In genomic region chr11:102780491-102780918, GRCh38 we compare ENCODE assay signal across 8 cellular contexts. TPM values are rescaled to one million over a fixed set of nuclear protein-coding genes. Genes with fewer than 3 reads are reported as not detected.
DNase-seq lines count a peak whose midpoint lies in the region; FAIRE-seq and TF ChIP-seq lines count a peak whose summit lies in the region.

Gene MMP10, minus strand, starts transcription at chr11:102780628. Its CDS starts 37 bp downstream, at chr11:102780591.

- H3K9me3 Mint-ChIP-seq in activated T-helper 2 cell treated with anti-CD3 and anti-CD28 coated beads, Interferon-gamma antibody, Interleukin-2, Interleukin-4, amounts not matched to agents 10 μg/mL and 5 μg/mL and 100 μg/mL, durations not matched to agents 14 hours and 24 hours and 36 hours: no peaks in the 10 kb centered on the region

- peak in 2 of 6 experiments; percentile 14 to 48 for TF ChIP-seq CTCF in esophagus squamous epithelium (IDR thresholded peaks at IDR 0.05)

- FAIRE-seq in HTR-8/SVneo (lab: Jason Lieb, UNC) (peak; percentile 82), TTC549 (lab: Jason Lieb, UNC) (peak; percentile 96)

- DNase-seq in D341Med (ENCODE audit: low spot score) (peak; percentile 41), HTR-8/SVneo (ENCODE audit: insufficient read length, low spot score) (peak; percentile 71), kidney tubule cell (ENCODE audit: low spot score) (peak; percentile 84), esophagus squamous epithelium (lab: John Stamatoyannopoulos, UW) (no peak), medulla oblongata (ENCODE audit: extremely low spot score) (no peak)
- DNase-seq in activated T-helper 2 cell treated with anti-CD3 and anti-CD28 coated beads, Interferon-gamma antibody, Interleukin-2, Interleukin-4, amounts not matched to agents 10 μg/mL and 5 μg/mL and 100 μg/mL, durations not matched to agents 14 hours and 24 hours and 36 hours (ENCODE audit: low spot score): no peak
- DNase-seq in activated CD4-positive, CD25-positive, alpha-beta regulatory T cell treated with anti-CD3 and anti-CD28 coated beads, Interleukin-2, amount 50 U/mL, for 72 hours: no peak

- no peak within 1 kb of the TSS for H3K27ac ChIP-seq in esophagus squamous epithelium

- no peaks in the 10 kb centered on the region for H3K4me1 Mint-ChIP-seq in activated T-helper 2 cell treated with anti-CD3 and anti-CD28 coated beads, Interferon-gamma antibody, Interleukin-2, Interleukin-4, amounts not matched to agents 10 μg/mL and 5 μg/mL and 100 μg/mL, durations not matched to agents 14 hours and 24 hours and 36 hours (ENCODE audit: low read depth)

- intact Hi-C loops in activated T-helper 2 cell treated with anti-CD3 and anti-CD28 coated beads, Interferon-gamma antibody, Interleukin-2, Interleukin-4, amounts not matched to agents 10 μg/mL and 5 μg/mL and 100 μg/mL, durations not matched to agents 14 hours and 24 hours and 36 hours (cut with micrococcal nuclease): no loop called here
- intact Hi-C loops in esophagus squamous epithelium (cut with DNase I): no loop called here

- H3K4me1 ChIP-seq in esophagus squamous epithelium: peaks cover 0 to 9% (median 0%) of the 10 kb centered on the region in 3 donors

- peaks cover 2% of the 10 kb centered on the region for H3K27me3 Mint-ChIP-seq in activated T-helper 2 cell treated with anti-CD3 and anti-CD28 coated beads, Interferon-gamma antibody, Interleukin-2, Interleukin-4, amounts not matched to agents 10 μg/mL and 5 μg/mL and 100 μg/mL, durations not matched to agents 14 hours and 24 hours and 36 hours (ENCODE audit: low read depth)

- no peak within 1 kb of the TSS for H3K4me3 Mint-ChIP-seq in activated T-helper 2 cell treated with anti-CD3 and anti-CD28 coated beads, Interferon-gamma antibody, Interleukin-2, Interleukin-4, amounts not matched to agents 10 μg/mL and 5 μg/mL and 100 μg/mL, durations not matched to agents 14 hours and 24 hours and 36 hours (ENCODE audit: low read depth)

- H3K9me3 ChIP-seq in esophagus squamous epithelium: no peaks in the 10 kb centered on the region

- WGBS in esophagus squamous epithelium, 2 donors: 10 to 12% methylated on average over 2 of the region's 2 CpGs

- H3K27me3 ChIP-seq in esophagus squamous epithelium: peaks cover 0 to 61% (median 0%) of the 10 kb centered on the region in 4 donors

- TF ChIP-seq POLR2A in esophagus squamous epithelium (IDR thresholded peaks at IDR 0.05): no peak

- no peaks in the 10 kb centered on the region for H3K36me3 ChIP-seq in esophagus squamous epithelium

- H3K4me3 ChIP-seq in esophagus squamous epithelium: no peak within 1 kb of the TSS

- H3K27ac Mint-ChIP-seq in activated T-helper 2 cell treated with anti-CD3 and anti-CD28 coated beads, Interferon-gamma antibody, Interleukin-2, Interleukin-4, amounts not matched to agents 10 μg/mL and 5 μg/mL and 100 μg/mL, durations not matched to agents 14 hours and 24 hours and 36 hours: no peak within 1 kb of the TSS

- no peaks in the 10 kb centered on the region for H3K36me3 Mint-ChIP-seq in activated T-helper 2 cell treated with anti-CD3 and anti-CD28 coated beads, Interferon-gamma antibody, Interleukin-2, Interleukin-4, amounts not matched to agents 10 μg/mL and 5 μg/mL and 100 μg/mL, durations not matched to agents 14 hours and 24 hours and 36 hours (ENCODE audit: low read depth)

RNA-seq across cellular contexts. Expression of gene MMP10, which starts in this region (rescaled TPM):
- not detected in 2 replicates for total RNA-seq in activated T-helper 2 cell treated with anti-CD3 and anti-CD28 coated beads, Interferon-gamma antibody, Interleukin-2, Interleukin-4, amounts not matched to agents 10 μg/mL and 5 μg/mL and 100 μg/mL, durations not matched to agents 14 hours and 24 hours and 36 hours
- total RNA-seq in esophagus squamous epithelium: not detected

Comparison
In these comparisons a context has a peak if more than half of its experiments do, and no peak if none do; other contexts are left out.
1. DNase-seq: peak in D341Med (single experiment), HTR-8/SVneo (single experiment) and kidney tubule cell (single experiment); none in activated T-helper 2 cell treated with anti-CD3 and anti-CD28 coated beads, Interferon-gamma antibody, Interleukin-2, Interleukin-4, amounts not matched to agents 10 μg/mL and 5 μg/mL and 100 μg/mL, durations not matched to agents 14 hours and 24 hours and 36 hours (single experiment), esophagus squamous epithelium (single experiment), medulla oblongata (single experiment) and activated CD4-positive, CD25-positive, alpha-beta regulatory T cell treated with anti-CD3 and anti-CD28 coated beads, Interleukin-2, amount 50 U/mL, for 72 hours (single experiment).